In genomic region chr14:72651715-72652114, GRCh38 we compare ENCODE assay signal across 18 cellular contexts.
DNase-seq lines count a peak whose midpoint lies in the region; ATAC-seq and TF ChIP-seq lines count a peak whose summit lies in the region.
"Had no signal": no experiment of that assay in that cellular context is flagged by ENCODE, and none has a peak within 500 bp of the region (broad histone marks: within the 10 kb centered on the region; RNA-seq: fewer than 3 reads in every experiment).

No MANE protein-coding gene starts in this region.

- H3K4me3 Mint-ChIP-seq in activated CD4-positive, alpha-beta memory T cell treated with anti-CD3 and anti-CD28 coated beads for 36 hours = no peak overlapping the region
- H3K4me3 Mint-ChIP-seq: CD4-positive, alpha-beta T cell had no signal

- no peaks in the 10 kb centered on the region for H3K9me3 Mint-ChIP-seq in activated CD4-positive, alpha-beta memory T cell treated with anti-CD3 and anti-CD28 coated beads for 36 hours
- H3K9me3 Mint-ChIP-seq: CD4-positive, alpha-beta T cell had no signal

- no peaks in the 10 kb centered on the region for H3K36me3 ChIP-seq in brain microvascular endothelial cell (replicated peaks)

- H3K9me3 ChIP-seq in AG04450 (ENCODE audit: control insufficient read depth, insufficient read depth, low read length) = no peaks in the 10 kb centered on the region
- H3K9me3 ChIP-seq: A549 had no signal

- H3K36me3 Mint-ChIP-seq in activated CD4-positive, alpha-beta memory T cell treated with anti-CD3 and anti-CD28 coated beads for 36 hours = no peaks in the 10 kb centered on the region

- CTCF ChIA-PET in AG04450 (lab: Charles Lee) = interaction anchor here (0.5 to 1.0 kb wide), 2 partner anchors 139 to 254 kb away, joined by 3 read pairs; no protein-coding TSS in a partner anchor
- CTCF ChIA-PET in activated CD4-positive, alpha-beta memory T cell treated with anti-CD3 and anti-CD28 coated beads for 36 hours (lab: Charles Lee) = no interaction called here

- no peak for DNase-seq in AG04450 (ENCODE audit: low read depth, low spot score)
- DNase-seq in M059J (ENCODE audit: low read depth) = peak; percentile 71
- no peak for DNase-seq in brain microvascular endothelial cell
- peak; percentile 71 for DNase-seq in myocyte (ENCODE audit: low read depth)
- no peak for DNase-seq in activated CD4-positive, alpha-beta memory T cell treated with anti-CD3 and anti-CD28 coated beads for 36 hours
- no peak for DNase-seq in SIG-M5 (lab: John Stamatoyannopoulos, UW)
- DNase-seq: AML-193; CD4-positive, alpha-beta T cell; GOT3; MM.1S; NCI-H1930; NCI-H2171; NCI-H446 treated with DMSO at 0.1 percent for 48 hours; NCI-H774 had no signal

- no peaks in the 10 kb centered on the region for H3K27me3 Mint-ChIP-seq in activated CD4-positive, alpha-beta memory T cell treated with anti-CD3 and anti-CD28 coated beads for 36 hours
- H3K27me3 Mint-ChIP-seq: CD4-positive, alpha-beta T cell had no signal

- H3K27ac ChIP-seq in AG04450 (ENCODE audit: low read depth, low read length) (peak overlapping the region; percentile 55), brain microvascular endothelial cell (peak overlapping the region; percentile 68)
- H3K27ac ChIP-seq: A549, KMS-11 had no signal

- ATAC-seq in HG02852 (IDR thresholded peaks at IDR 0.05; ENCODE audit: unreplicated experiment) (no peak), HG03460 (IDR thresholded peaks at IDR 0.05; ENCODE audit: unreplicated experiment) (no peak)
- ATAC-seq: A549 had no signal

- no peak overlapping the region for H3K27ac Mint-ChIP-seq in activated CD4-positive, alpha-beta memory T cell treated with anti-CD3 and anti-CD28 coated beads for 36 hours
- H3K27ac Mint-ChIP-seq: CD4-positive, alpha-beta T cell had no signal

- H3K27me3 ChIP-seq in AG04450 (ENCODE audit: control insufficient read depth, insufficient read depth, low read length) (no peaks in the 10 kb centered on the region), brain microvascular endothelial cell (replicated peaks) (no peaks in the 10 kb centered on the region)

- intact Hi-C loops in activated CD4-positive, alpha-beta memory T cell treated with anti-CD3 and anti-CD28 coated beads for 36 hours (cut with micrococcal nuclease) = no loop called here

- no peaks in the 10 kb centered on the region for H3K4me1 Mint-ChIP-seq in activated CD4-positive, alpha-beta memory T cell treated with anti-CD3 and anti-CD28 coated beads for 36 hours (ENCODE audit: low read depth)

- in situ Hi-C loops in brain microvascular endothelial cell (cut with HindIII; ENCODE audit: low pct_ligation_motif_present, low sequenced_read_pairs) = no loop called here

- no peak overlapping the region for H3K4me3 ChIP-seq in AG04450 (ENCODE audit: low read depth, low read length)
- no peak overlapping the region for H3K4me3 ChIP-seq in brain microvascular endothelial cell (ENCODE audit: low read depth, low read length)
- H3K4me3 ChIP-seq: A549 had no signal

- POLR2A ChIA-PET in AG04450 (lab: Yijun Ruan, JAX) = interaction anchor here (1.0 to 1.4 kb wide), 2 partner anchors 8 to 43 kb away, joined by 3 to 5 read pairs; no protein-coding TSS in a partner anchor
- POLR2A ChIA-PET in activated CD4-positive, alpha-beta memory T cell treated with anti-CD3 and anti-CD28 coated beads for 36 hours (lab: Charles Lee) = no interaction called here

- TF ChIP-seq CTCF in AG04450 (IDR thresholded peaks at IDR 0.05; ENCODE audit: low read depth, low read length) (no peak), brain microvascular endothelial cell (IDR thresholded peaks at IDR 0.05; ENCODE audit: low read depth, low read length, missing control alignments) (no peak)

Comparison
In these comparisons a context has a peak if more than half of its experiments do, and no peak if none do; other contexts are left out.
1. DNase-seq: peak in M059J (single experiment) and myocyte (single experiment); none in AG04450 (single experiment), brain microvascular endothelial cell (single experiment), activated CD4-positive, alpha-beta memory T cell treated with anti-CD3 and anti-CD28 coated beads for 36 hours (single experiment) and SIG-M5 (single experiment).